ENCODE assay signal across 20 cellular contexts in the genomic region with DNA sequence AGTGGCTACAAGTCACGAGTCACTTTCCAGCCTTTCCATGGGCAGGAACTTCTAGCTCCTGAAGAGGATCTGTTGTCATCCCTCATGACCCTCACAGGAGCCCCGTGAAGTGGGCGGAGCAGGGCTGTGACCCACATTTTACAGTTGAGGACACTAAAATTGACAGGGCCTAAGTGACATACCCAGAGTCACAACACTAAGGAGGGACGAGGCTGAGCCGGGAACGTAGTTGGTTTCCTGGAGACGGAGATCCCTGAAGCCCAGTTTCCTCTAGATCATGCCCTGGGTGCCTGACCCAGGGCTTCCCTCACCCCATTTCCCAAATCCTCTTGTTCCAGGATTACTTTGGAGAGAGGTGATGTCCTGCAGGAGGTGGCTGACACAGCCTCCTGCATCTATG. TPM values are rescaled to one million over a fixed set of nuclear protein-coding genes. Genes with fewer than 3 reads are reported as not detected.
DNase-seq lines count a peak whose midpoint lies in the region; ATAC-seq and TF ChIP-seq lines count a peak whose summit lies in the region.
"Had no signal": no experiment of that assay in that cellular context is flagged by ENCODE, and none has a peak within 500 bp of the region (broad histone marks: within the 10 kb centered on the region; RNA-seq: fewer than 3 reads in every experiment).

No MANE protein-coding gene starts in this region.

- no peaks in the 10 kb centered on the region for H3K9me3 Mint-ChIP-seq in stimulated activated effector memory CD8-positive, alpha-beta T cell treated with anti-CD3 and anti-CD28 coated beads, Interleukin-12 subunit alpha, Interleukin-12 subunit beta, amount 100 ng/mL, for 72 hours
- H3K9me3 Mint-ChIP-seq: CD4-positive, CD25-positive, alpha-beta regulatory T cell; CD8-positive, alpha-beta T cell; HFFc6 had no signal

- peak overlapping the region; percentile 45 for H3K27ac Mint-ChIP-seq in stimulated activated effector memory CD8-positive, alpha-beta T cell treated with anti-CD3 and anti-CD28 coated beads, Interleukin-12 subunit alpha, Interleukin-12 subunit beta, amount 100 ng/mL, for 72 hours
- H3K27ac Mint-ChIP-seq: CD8-positive, alpha-beta T cell; HFFc6 had no signal

- intact Hi-C loops in esophagus muscularis mucosa (cut with DNase I) = no loop called here

- TF ChIP-seq POLR2A in esophagus muscularis mucosa (IDR thresholded peaks at IDR 0.05; ENCODE audit: low read depth) (no peak), tibial nerve (IDR thresholded peaks at IDR 0.05) (no peak)

- H3K9me3 ChIP-seq in esophagus muscularis mucosa (no peaks in the 10 kb centered on the region), tibial nerve (no peaks in the 10 kb centered on the region)
- H3K9me3 ChIP-seq: A549, BE2C, Caco-2, HAP-1 had no signal

- no peaks in the 10 kb centered on the region for H3K36me3 ChIP-seq in esophagus muscularis mucosa
- H3K36me3 ChIP-seq in tibial nerve = no peaks in the 10 kb centered on the region
- H3K36me3 ChIP-seq: BE2C, HAP-1 had no signal

- TF ChIP-seq EP300 in esophagus muscularis mucosa (IDR thresholded peaks at IDR 0.05) = no peak
- TF ChIP-seq EP300 in tibial nerve (IDR thresholded peaks at IDR 0.05) = no peak

- no peak for TF ChIP-seq CTCF in esophagus muscularis mucosa (IDR thresholded peaks at IDR 0.05)
- no peak for TF ChIP-seq CTCF in tibial nerve (IDR thresholded peaks at IDR 0.05)

- WGBS in esophagus muscularis mucosa = 93% methylated on average over 7 of the region's 7 CpGs
- WGBS in tibial nerve, 2 donors = 78 to 90% methylated on average over 7 of the region's 7 CpGs

- no peaks in the 10 kb centered on the region for H3K36me3 Mint-ChIP-seq in stimulated activated effector memory CD8-positive, alpha-beta T cell treated with anti-CD3 and anti-CD28 coated beads, Interleukin-12 subunit alpha, Interleukin-12 subunit beta, amount 100 ng/mL, for 72 hours
- H3K36me3 Mint-ChIP-seq: CD4-positive, CD25-positive, alpha-beta regulatory T cell; CD8-positive, alpha-beta T cell had no signal

- H3K4me1 ChIP-seq in esophagus muscularis mucosa (no peaks in the 10 kb centered on the region), tibial nerve (peaks cover 0 to 7% (median 0%) of the 10 kb centered on the region in 4 donors)
- H3K4me1 ChIP-seq: A549, BE2C, Caco-2, HAP-1 had no signal

- no peak overlapping the region for H3K4me3 Mint-ChIP-seq in stimulated activated effector memory CD8-positive, alpha-beta T cell treated with anti-CD3 and anti-CD28 coated beads, Interleukin-12 subunit alpha, Interleukin-12 subunit beta, amount 100 ng/mL, for 72 hours
- H3K4me3 Mint-ChIP-seq: CD4-positive, CD25-positive, alpha-beta regulatory T cell; CD8-positive, alpha-beta T cell had no signal

- H3K4me3 ChIP-seq in esophagus muscularis mucosa = no peak overlapping the region
- H3K4me3 ChIP-seq in tibial nerve = no peak overlapping the region
- H3K4me3 ChIP-seq: A549, HAP-1 had no signal

- H3K4me1 Mint-ChIP-seq in stimulated activated effector memory CD8-positive, alpha-beta T cell treated with anti-CD3 and anti-CD28 coated beads, Interleukin-12 subunit alpha, Interleukin-12 subunit beta, amount 100 ng/mL, for 72 hours = peaks cover 21% of the 10 kb centered on the region

- DNase-seq in activated CD8-positive, alpha-beta memory T cell treated with anti-CD3 and anti-CD28 coated beads for 24 hours = peak; percentile 44
- no peak for DNase-seq in activated CD8-positive, alpha-beta memory T cell treated with anti-CD3 and anti-CD28 coated beads, Interleukin-2, amount 50 U/mL, for 4 hours
- peak; percentile 31 for DNase-seq in esophagus muscularis mucosa (ENCODE audit: extremely low spot score)
- DNase-seq in stimulated activated effector memory CD8-positive, alpha-beta T cell treated with anti-CD3 and anti-CD28 coated beads, Interleukin-12 subunit alpha, Interleukin-12 subunit beta, amount 100 ng/mL, for 72 hours (ENCODE audit: low spot score in 2 of 2) = peak in 1 of 2 donors; percentile 17
- DNase-seq in tibial nerve (ENCODE audit: low spot score in 2 of 2) = no peak
- DNase-seq: 8988T; ACHN; AML-193; BE2C; Caco-2; CD4-positive, CD25-positive, alpha-beta regulatory T cell; CD8-positive, alpha-beta T cell; DMS153; DND-41; GOT3; HFFc6 had no signal

- no peak for ATAC-seq in stimulated activated effector memory CD8-positive, alpha-beta T cell treated with anti-CD3 and anti-CD28 coated beads, Interleukin-12 subunit alpha, Interleukin-12 subunit beta, amount 100 ng/mL, for 72 hours
- no peak for ATAC-seq in HG03108 (IDR thresholded peaks at IDR 0.05; ENCODE audit: unreplicated experiment)
- ATAC-seq: A549; CD8-positive, alpha-beta T cell had no signal

- H3K27ac ChIP-seq in esophagus muscularis mucosa (replicated peaks in 1 of 4) = no peak overlapping the region
- no peak overlapping the region for H3K27ac ChIP-seq in tibial nerve
- H3K27ac ChIP-seq: A549, C4-2B had no signal

- H3K27me3 ChIP-seq in esophagus muscularis mucosa (no peaks in the 10 kb centered on the region), tibial nerve (no peaks in the 10 kb centered on the region)
- H3K27me3 ChIP-seq: BE2C had no signal

RNA-seq across cellular contexts. Expression of gene P2RX7, which starts 45.8 kb away (rescaled TPM):
- 1 to 10 TPM; 1.5 to 4.3 (median 2.7) TPM for total RNA-seq in esophagus muscularis mucosa
- 10 to 100 TPM in 2 of 4 donors, 1 to 10 TPM in 2; 5.2 to 13.8 (median 9.5) TPM for total RNA-seq in tibial nerve
- total RNA-seq: Caco-2 had no signal

RNA-seq across cellular contexts. Expression of gene OASL, which starts 47.9 kb away (rescaled TPM):
- total RNA-seq in esophagus muscularis mucosa = under 1 TPM; 0.26 to 0.75 (median 0.46) TPM
- total RNA-seq in tibial nerve = under 1 TPM in 2 of 4 donors, not detected in 2; 0.20 to 0.44 TPM
- total RNA-seq: HFFc6 had no signal

Comparison
In these comparisons a context has a peak if more than half of its experiments do, and no peak if none do; other contexts are left out.
1. DNase-seq: peak in activated CD8-positive, alpha-beta memory T cell treated with anti-CD3 and anti-CD28 coated beads for 24 hours (single experiment) and esophagus muscularis mucosa (single experiment); none in activated CD8-positive, alpha-beta memory T cell treated with anti-CD3 and anti-CD28 coated beads, Interleukin-2, amount 50 U/mL, for 4 hours (single experiment) and tibial nerve (0 of 2).